ENCODE assay signal across 16 cellular contexts in genomic region chr7:122416316-122416925, GRCh38.
"Had no signal": no experiment of that assay in that cellular context is flagged by ENCODE, and none has a peak within 500 bp of the region (broad histone marks: within the 10 kb centered on the region; RNA-seq: fewer than 3 reads in every experiment).

No MANE protein-coding gene starts in this region.

- H3K36me3 Mint-ChIP-seq: type B pancreatic cell had no signal

- ATAC-seq: foreskin keratinocyte; psoas muscle; sciatic nerve; stimulated activated naive CD8-positive, alpha-beta T cell treated with anti-CD3 and anti-CD28 coated beads, Interleukin-15, amount 100 ng/mL, for 72 hours had no signal

- H3K4me3 ChIP-seq: colonic mucosa, esophagus muscularis mucosa, psoas muscle, spleen had no signal

- H3K9me3 ChIP-seq: colonic mucosa, esophagus muscularis mucosa, psoas muscle, spleen had no signal

- H3K4me1 ChIP-seq: colonic mucosa, esophagus muscularis mucosa, foreskin keratinocyte, psoas muscle, spleen had no signal

- DNase-seq: activated CD4-positive, alpha-beta T cell treated with anti-CD3 and anti-CD28 coated beads, Interleukin-2, amount 10 ng/mL, durations not matched to agents 24 days and 14 days; activated CD4-positive, CD25-positive, alpha-beta regulatory T cell; activated CD8-positive, alpha-beta memory T cell treated with anti-CD3 and anti-CD28 coated beads for 24 hours; activated naive CD4-positive, alpha-beta T cell treated with Interleukin-2 at 50 U/mL for 16 hours; colonic mucosa; foreskin keratinocyte; glutamatergic neuron; kidney glomerular epithelial cell; psoas muscle; spleen; stimulated activated naive CD8-positive, alpha-beta T cell treated with anti-CD3 and anti-CD28 coated beads, Interleukin-15, amount 100 ng/mL, for 72 hours had no signal

- H3K4me3 Mint-ChIP-seq: activated CD4-positive, alpha-beta T cell treated with anti-CD3 and anti-CD28 coated beads, Interleukin-2, amount 10 ng/mL, durations not matched to agents 24 days and 14 days; activated T-helper 1 cell treated with anti-CD3 and anti-CD28 coated beads, Interleukin-12 subunit alpha, Interleukin-12 subunit beta, Interleukin-2, Interleukin-4 antibody, amounts not matched to agents 30 ng/mL and 10 ng/mL and 1 ng/mL, durations not matched to agents 14 hours and 24 hours and 36 hours; nephron; stimulated activated naive CD8-positive, alpha-beta T cell treated with anti-CD3 and anti-CD28 coated beads, Interleukin-15, amount 100 ng/mL, for 72 hours; type B pancreatic cell had no signal

- H3K4me1 Mint-ChIP-seq: activated CD4-positive, alpha-beta T cell treated with anti-CD3 and anti-CD28 coated beads, Interleukin-2, amount 10 ng/mL, durations not matched to agents 24 days and 14 days; stimulated activated naive CD8-positive, alpha-beta T cell treated with anti-CD3 and anti-CD28 coated beads, Interleukin-15, amount 100 ng/mL, for 72 hours had no signal

- H3K27me3 Mint-ChIP-seq: activated CD4-positive, alpha-beta T cell treated with anti-CD3 and anti-CD28 coated beads, Interleukin-2, amount 10 ng/mL, durations not matched to agents 24 days and 14 days; stimulated activated naive CD8-positive, alpha-beta T cell treated with anti-CD3 and anti-CD28 coated beads, Interleukin-15, amount 100 ng/mL, for 72 hours; type B pancreatic cell had no signal

- H3K9me3 Mint-ChIP-seq: activated CD4-positive, alpha-beta T cell treated with anti-CD3 and anti-CD28 coated beads, Interleukin-2, amount 10 ng/mL, durations not matched to agents 24 days and 14 days; activated T-helper 1 cell treated with anti-CD3 and anti-CD28 coated beads, Interleukin-12 subunit alpha, Interleukin-12 subunit beta, Interleukin-2, Interleukin-4 antibody, amounts not matched to agents 30 ng/mL and 10 ng/mL and 1 ng/mL, durations not matched to agents 14 hours and 24 hours and 36 hours; nephron; type B pancreatic cell had no signal

- H3K27me3 ChIP-seq: colonic mucosa, esophagus muscularis mucosa, spleen had no signal

- H3K27ac ChIP-seq: colonic mucosa, esophagus muscularis mucosa, foreskin keratinocyte, psoas muscle, spleen had no signal

- H3K36me3 ChIP-seq: colonic mucosa, esophagus muscularis mucosa, spleen had no signal

- H3K27ac Mint-ChIP-seq: activated CD4-positive, alpha-beta T cell treated with anti-CD3 and anti-CD28 coated beads, Interleukin-2, amount 10 ng/mL, durations not matched to agents 24 days and 14 days; activated T-helper 1 cell treated with anti-CD3 and anti-CD28 coated beads, Interleukin-12 subunit alpha, Interleukin-12 subunit beta, Interleukin-2, Interleukin-4 antibody, amounts not matched to agents 30 ng/mL and 10 ng/mL and 1 ng/mL, durations not matched to agents 14 hours and 24 hours and 36 hours; stimulated activated naive CD8-positive, alpha-beta T cell treated with anti-CD3 and anti-CD28 coated beads, Interleukin-15, amount 100 ng/mL, for 72 hours; type B pancreatic cell had no signal
